In the genomic region with DNA sequence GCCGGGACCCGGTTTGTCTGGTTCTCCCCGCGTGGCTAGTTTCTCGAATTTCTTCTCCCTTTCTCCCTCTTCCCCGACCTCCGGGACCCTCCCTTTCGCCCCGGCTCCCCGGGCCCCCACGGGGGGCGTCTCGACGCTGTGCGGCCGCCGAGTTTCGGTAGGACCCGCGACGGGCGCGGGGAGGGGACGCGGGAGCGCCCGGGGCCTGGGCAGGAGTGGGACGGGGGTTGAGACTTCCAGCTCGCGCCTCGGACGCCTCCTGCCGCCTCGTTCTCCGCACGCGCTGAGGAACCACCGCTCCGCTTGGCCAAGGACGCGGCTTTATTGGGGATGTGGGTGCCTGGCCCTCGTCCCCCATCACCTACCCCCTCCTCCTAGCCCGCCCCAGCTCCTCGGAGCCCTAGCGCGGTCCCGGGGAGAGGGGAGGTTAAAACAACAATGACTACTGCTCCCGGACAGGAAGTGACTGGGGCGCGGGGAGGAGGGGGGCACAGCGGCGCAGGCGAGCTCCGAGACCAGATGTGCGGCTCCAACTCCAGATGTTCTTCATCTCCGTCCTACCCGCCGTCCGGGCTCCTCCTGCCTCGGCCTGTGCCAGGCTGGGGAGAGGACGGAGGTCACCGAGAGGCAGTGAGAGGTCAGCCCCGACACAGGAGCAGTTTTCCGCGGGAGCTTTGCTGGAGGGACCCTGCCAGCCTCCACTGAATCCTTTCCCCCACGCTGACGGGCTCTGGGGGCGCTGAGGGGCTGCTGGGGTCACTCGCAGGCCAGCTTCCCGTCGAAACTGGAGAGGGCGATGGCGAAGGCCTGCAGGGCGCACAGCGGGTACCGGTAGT, we compare ENCODE assay signal across 8 cellular contexts. TPM values are rescaled to one million over a fixed set of nuclear protein-coding genes. Genes with fewer than 3 reads are reported as not detected.
A peak's percentile ranks its signal among the peaks of the same experiment; 100 is the strongest.
DNase-seq lines count a peak whose midpoint lies in the region; ATAC-seq, FAIRE-seq and TF ChIP-seq lines count a peak whose summit lies in the region.

No MANE protein-coding gene starts in this region.

- peaks cover 27% of the 10 kb centered on the region for H3K27me3 Mint-ChIP-seq in activated T-helper 1 cell treated with anti-CD3 and anti-CD28 coated beads, Interleukin-12 subunit alpha, Interleukin-12 subunit beta, Interleukin-2, Interleukin-4 antibody, amounts not matched to agents 30 ng/mL and 10 ng/mL and 1 ng/mL, durations not matched to agents 14 hours and 24 hours and 36 hours (ENCODE audit: insufficient read depth)

- no peaks in the 10 kb centered on the region for H3K36me3 ChIP-seq in neuron (ENCODE audit: insufficient read depth, low read length)

- H3K4me3 ChIP-seq in GM12875 (ENCODE audit: low read depth, low read length) (peak overlapping the region; percentile 28), fibroblast of pulmonary artery (replicated peaks; ENCODE audit: low read depth, low read length) (peak overlapping the region; percentile 71), neuron (ENCODE audit: low read length) (peak overlapping the region; percentile 56)

- no peaks in the 10 kb centered on the region for H3K27me3 ChIP-seq in neuron (ENCODE audit: insufficient read depth, low read length)

- TF ChIP-seq POLR2A in GM12892 (IDR thresholded peaks at IDR 0.05; ENCODE audit: low read depth, low read length), result no peak

- H3K36me3 Mint-ChIP-seq in activated T-helper 1 cell treated with anti-CD3 and anti-CD28 coated beads, Interleukin-12 subunit alpha, Interleukin-12 subunit beta, Interleukin-2, Interleukin-4 antibody, amounts not matched to agents 30 ng/mL and 10 ng/mL and 1 ng/mL, durations not matched to agents 14 hours and 24 hours and 36 hours (ENCODE audit: low read depth), result no peaks in the 10 kb centered on the region

- H3K4me1 ChIP-seq in neuron (ENCODE audit: insufficient read depth, low read length), result peaks cover 40% of the 10 kb centered on the region

- FAIRE-seq in GM12892 (lab: Jason Lieb, UNC), result no peak

- peaks cover 5% of the 10 kb centered on the region for H3K4me1 Mint-ChIP-seq in activated T-helper 1 cell treated with anti-CD3 and anti-CD28 coated beads, Interleukin-12 subunit alpha, Interleukin-12 subunit beta, Interleukin-2, Interleukin-4 antibody, amounts not matched to agents 30 ng/mL and 10 ng/mL and 1 ng/mL, durations not matched to agents 14 hours and 24 hours and 36 hours (ENCODE audit: low read depth)

- peak overlapping the region; percentile 65 for H3K27ac Mint-ChIP-seq in activated T-helper 1 cell treated with anti-CD3 and anti-CD28 coated beads, Interleukin-12 subunit alpha, Interleukin-12 subunit beta, Interleukin-2, Interleukin-4 antibody, amounts not matched to agents 30 ng/mL and 10 ng/mL and 1 ng/mL, durations not matched to agents 14 hours and 24 hours and 36 hours

- no peak for ATAC-seq in HG03175 (IDR thresholded peaks at IDR 0.05; ENCODE audit: unreplicated experiment)

- intact Hi-C loops in activated T-helper 1 cell treated with anti-CD3 and anti-CD28 coated beads, Interleukin-12 subunit alpha, Interleukin-12 subunit beta, Interleukin-2, Interleukin-4 antibody, amounts not matched to agents 30 ng/mL and 10 ng/mL and 1 ng/mL, durations not matched to agents 14 hours and 24 hours and 36 hours (cut with micrococcal nuclease), result loop anchor here (1.0 kb wide), 2 partner anchors 29 to 45 kb away; partner anchors contain the start of genes FANCE and RPL10A

- peak overlapping the region; percentile 63 for H3K4me3 Mint-ChIP-seq in activated T-helper 1 cell treated with anti-CD3 and anti-CD28 coated beads, Interleukin-12 subunit alpha, Interleukin-12 subunit beta, Interleukin-2, Interleukin-4 antibody, amounts not matched to agents 30 ng/mL and 10 ng/mL and 1 ng/mL, durations not matched to agents 14 hours and 24 hours and 36 hours

- H3K9me3 ChIP-seq in neuron (ENCODE audit: low read length), result no peaks in the 10 kb centered on the region

- TF ChIP-seq CTCF in GM12875 (IDR thresholded peaks at IDR 0.05; ENCODE audit: borderline replicate concordance, insufficient read depth, low read depth, low read length) (no peak), fibroblast of pulmonary artery (IDR thresholded peaks at IDR 0.05; ENCODE audit: low read length, missing control alignments) (no peak)

- H2AFZ ChIP-seq in neuron (ENCODE audit: low read depth, low read length), result peak overlapping the region; percentile 96

- DNase-seq in NCI-H2227 (lab: John Stamatoyannopoulos, UW; ENCODE audit: unreplicated experiment) (peak; percentile 47), fibroblast of pulmonary artery (ENCODE audit: low read depth) (peak; percentile 86), GM12892 (ENCODE audit: insufficient read length) (no peak), LoVo (ENCODE audit: low spot score) (no peak)
- peak; percentile 19 for DNase-seq in activated T-helper 1 cell treated with anti-CD3 and anti-CD28 coated beads, Interleukin-12 subunit alpha, Interleukin-12 subunit beta, Interleukin-2, Interleukin-4 antibody, amounts not matched to agents 30 ng/mL and 10 ng/mL and 1 ng/mL, durations not matched to agents 14 hours and 24 hours and 36 hours (ENCODE audit: low spot score)

- H3K9me3 Mint-ChIP-seq in activated T-helper 1 cell treated with anti-CD3 and anti-CD28 coated beads, Interleukin-12 subunit alpha, Interleukin-12 subunit beta, Interleukin-2, Interleukin-4 antibody, amounts not matched to agents 30 ng/mL and 10 ng/mL and 1 ng/mL, durations not matched to agents 14 hours and 24 hours and 36 hours, result no peaks in the 10 kb centered on the region

RNA-seq across cellular contexts. Expression of gene TEAD3, which starts 0.9 kb away (rescaled TPM):
- total RNA-seq in activated T-helper 1 cell treated with anti-CD3 and anti-CD28 coated beads, Interleukin-12 subunit alpha, Interleukin-12 subunit beta, Interleukin-2, Interleukin-4 antibody, amounts not matched to agents 30 ng/mL and 10 ng/mL and 1 ng/mL, durations not matched to agents 14 hours and 24 hours and 36 hours, result 1.5 and 2.0 TPM in 2 replicates
- not detected for polyA plus RNA-seq in GM12892 (2012; ENCODE audit: missing spikeins)

RNA-seq across cellular contexts. Expression of gene TULP1, which starts 14.9 kb away (rescaled TPM):
- not detected in 2 replicates for total RNA-seq in activated T-helper 1 cell treated with anti-CD3 and anti-CD28 coated beads, Interleukin-12 subunit alpha, Interleukin-12 subunit beta, Interleukin-2, Interleukin-4 antibody, amounts not matched to agents 30 ng/mL and 10 ng/mL and 1 ng/mL, durations not matched to agents 14 hours and 24 hours and 36 hours
- not detected for polyA plus RNA-seq in GM12892 (2012; ENCODE audit: missing spikeins)

RNA-seq across cellular contexts. Expression of gene RPL10A, which starts 29.6 kb away (rescaled TPM):
- total RNA-seq in activated T-helper 1 cell treated with anti-CD3 and anti-CD28 coated beads, Interleukin-12 subunit alpha, Interleukin-12 subunit beta, Interleukin-2, Interleukin-4 antibody, amounts not matched to agents 30 ng/mL and 10 ng/mL and 1 ng/mL, durations not matched to agents 14 hours and 24 hours and 36 hours, result 1,580 and 1,584 TPM in 2 replicates
- polyA plus RNA-seq in GM12892 (2012; ENCODE audit: missing spikeins), result 3,366 TPM

RNA-seq across cellular contexts. Expression of gene FANCE, which starts 45.7 kb away (rescaled TPM):
- total RNA-seq in activated T-helper 1 cell treated with anti-CD3 and anti-CD28 coated beads, Interleukin-12 subunit alpha, Interleukin-12 subunit beta, Interleukin-2, Interleukin-4 antibody, amounts not matched to agents 30 ng/mL and 10 ng/mL and 1 ng/mL, durations not matched to agents 14 hours and 24 hours and 36 hours, result 21.9 and 22.3 TPM in 2 replicates
- polyA plus RNA-seq in GM12892 (2012; ENCODE audit: missing spikeins), result 6.1 TPM

Comparison
In these comparisons a context has a peak if more than half of its experiments do, and no peak if none do; other contexts are left out.
1. DNase-seq: peak in NCI-H2227 (single experiment), activated T-helper 1 cell treated with anti-CD3 and anti-CD28 coated beads, Interleukin-12 subunit alpha, Interleukin-12 subunit beta, Interleukin-2, Interleukin-4 antibody, amounts not matched to agents 30 ng/mL and 10 ng/mL and 1 ng/mL, durations not matched to agents 14 hours and 24 hours and 36 hours (single experiment) and fibroblast of pulmonary artery (single experiment); none in GM12892 (single experiment) and LoVo (single experiment).
2. Peak in every context shown above with its lines, with median percentiles within 50 percentile points of each other: H3K4me3 ChIP-seq.